ENCODE assay signal across 20 cellular contexts in genomic region chr13:103607995-103608394, GRCh38.
DNase-seq lines count a peak whose midpoint lies in the region; ATAC-seq, FAIRE-seq and TF ChIP-seq lines count a peak whose summit lies in the region.
"Had no signal": no experiment of that assay in that cellular context is flagged by ENCODE, and none has a peak within 500 bp of the region (broad histone marks: within the 10 kb centered on the region; RNA-seq: fewer than 3 reads in every experiment).

No MANE protein-coding gene starts in this region.

- H3K36me3 ChIP-seq in trophoblast cell (ENCODE audit: control insufficient read depth in 1 of 2, insufficient read depth in 2 of 2, low read length in 2 of 2): no peaks in the 10 kb centered on the region
- H3K36me3 ChIP-seq: ascending aorta, colonic mucosa, esophagus muscularis mucosa, heart right ventricle had no signal

- no peaks in the 10 kb centered on the region for H3K27me3 ChIP-seq in trophoblast cell (ENCODE audit: insufficient read depth, low read length)
- H3K27me3 ChIP-seq: ascending aorta, colonic mucosa, esophagus muscularis mucosa, heart right ventricle had no signal

- no peak overlapping the region for H2AK5ac ChIP-seq in trophoblast cell (ENCODE audit: low read length)

- no peak overlapping the region for H3K23ac ChIP-seq in trophoblast cell (ENCODE audit: low read length)

- no peak overlapping the region for H3K18ac ChIP-seq in trophoblast cell (ENCODE audit: low read length)

- H3K4ac ChIP-seq in trophoblast cell (ENCODE audit: low read depth, low read length): no peak overlapping the region

- no peak overlapping the region for H4K8ac ChIP-seq in trophoblast cell (ENCODE audit: low read depth, low read length)

- peak; percentile 85 for ATAC-seq in GM19328 (IDR thresholded peaks at IDR 0.05; ENCODE audit: unreplicated experiment)
- peak; percentile 77 for ATAC-seq in GM21825 (IDR thresholded peaks at IDR 0.05; ENCODE audit: unreplicated experiment)
- peak; percentile 94 for ATAC-seq in HG03135 (IDR thresholded peaks at IDR 0.05; ENCODE audit: unreplicated experiment)
- ATAC-seq: activated CD8-positive, alpha-beta T cell treated with anti-CD3 and anti-CD28 coated beads, Interleukin-2, amount 10 ng/mL, durations not matched to agents 7 days and 5 days; CD8-positive, alpha-beta T cell; heart right ventricle had no signal

- DNase-seq in GM12865 (ENCODE audit: low read depth): peak; percentile 31
- DNase-seq in frontal cortex (ENCODE audit: low spot score in 2 of 2): no peak
- no peak for DNase-seq in medulla oblongata (ENCODE audit: extremely low spot score)
- no peak for DNase-seq in KBM-7
- no peak for DNase-seq in trophoblast cell
- DNase-seq: 8988T; activated CD8-positive, alpha-beta T cell treated with anti-CD3 and anti-CD28 coated beads, Interleukin-2, amount 10 ng/mL, durations not matched to agents 7 days and 5 days; activated effector memory CD4-positive, alpha-beta T cell treated with Interleukin-2 at 50 U/mL for 16 hours; CD8-positive, alpha-beta T cell; colonic mucosa; heart right ventricle; OCI-M1; substantia nigra had no signal

- H3K79me2 ChIP-seq in trophoblast cell (ENCODE audit: control insufficient read depth, insufficient read depth, low read length, poor library complexity): no peaks in the 10 kb centered on the region
- H3K79me2 ChIP-seq: parathyroid adenoma had no signal

- no peak overlapping the region for H4K91ac ChIP-seq in trophoblast cell (ENCODE audit: low read depth, low read length)

- no peak overlapping the region for H2BK5ac ChIP-seq in trophoblast cell (ENCODE audit: low read depth, low read length, poor library complexity)

- H3K27ac ChIP-seq in trophoblast cell (ENCODE audit: low read depth, low read length): no peak overlapping the region
- H3K27ac ChIP-seq: ascending aorta, colonic mucosa, esophagus muscularis mucosa, heart right ventricle, parathyroid adenoma, SK-N-MC had no signal

- H3K9ac ChIP-seq in trophoblast cell (ENCODE audit: low read length): no peak overlapping the region
- H3K9ac ChIP-seq: parathyroid adenoma had no signal

- H3K4me3 ChIP-seq in GM12865 (ENCODE audit: low read depth, low read length): no peak overlapping the region
- no peak overlapping the region for H3K4me3 ChIP-seq in trophoblast cell (ENCODE audit: low read depth, low read length)
- H3K4me3 ChIP-seq: ascending aorta, colonic mucosa, esophagus muscularis mucosa, heart right ventricle, SK-N-MC had no signal

- no peak overlapping the region for H2BK12ac ChIP-seq in trophoblast cell (ENCODE audit: low read length)

- no peak overlapping the region for H4K12ac ChIP-seq in trophoblast cell (ENCODE audit: low read depth, low read length)

- in situ Hi-C loops in KBM-7 (cut with MboI; ENCODE audit: low pct_unique_long_range_greater_than_20kb, low sequenced_read_pairs): no loop called here

- no peak overlapping the region for H3K14ac ChIP-seq in trophoblast cell (ENCODE audit: low read length)

- no peak for FAIRE-seq in frontal cortex (lab: Jason Lieb, UNC)

- no peaks in the 10 kb centered on the region for H3K4me1 ChIP-seq in trophoblast cell (ENCODE audit: control insufficient read depth in 1 of 2, insufficient read depth in 2 of 2, low read length in 2 of 2)
- H3K4me1 ChIP-seq: ascending aorta, colonic mucosa, esophagus muscularis mucosa, heart right ventricle, parathyroid adenoma had no signal

- H3K9me3 ChIP-seq in trophoblast cell (ENCODE audit: insufficient read depth, low read depth, low read length): no peaks in the 10 kb centered on the region
- H3K9me3 ChIP-seq: ascending aorta, colonic mucosa had no signal

- no peak for TF ChIP-seq CTCF in GM12865 (IDR thresholded peaks at IDR 0.05; ENCODE audit: insufficient read depth, low read depth, low read length, missing control alignments)

- H2BK120ac ChIP-seq in trophoblast cell (ENCODE audit: insufficient read depth, low read length, poor library complexity): no peak overlapping the region

- no peak overlapping the region for H2AFZ ChIP-seq in trophoblast cell (ENCODE audit: insufficient read depth, low read length, poor library complexity)
- H2AFZ ChIP-seq: parathyroid adenoma had no signal

- H3K79me1 ChIP-seq in trophoblast cell (ENCODE audit: low read length): no peaks in the 10 kb centered on the region

- no CpG with 5 or more reads among the region's 1 CpG for WGBS in trophoblast cell (ENCODE audit: extremely low coverage, insufficient coverage, insufficient read length)

- H3K4me2 ChIP-seq in trophoblast cell (ENCODE audit: low read length): no peak overlapping the region
